In the genomic region with DNA sequence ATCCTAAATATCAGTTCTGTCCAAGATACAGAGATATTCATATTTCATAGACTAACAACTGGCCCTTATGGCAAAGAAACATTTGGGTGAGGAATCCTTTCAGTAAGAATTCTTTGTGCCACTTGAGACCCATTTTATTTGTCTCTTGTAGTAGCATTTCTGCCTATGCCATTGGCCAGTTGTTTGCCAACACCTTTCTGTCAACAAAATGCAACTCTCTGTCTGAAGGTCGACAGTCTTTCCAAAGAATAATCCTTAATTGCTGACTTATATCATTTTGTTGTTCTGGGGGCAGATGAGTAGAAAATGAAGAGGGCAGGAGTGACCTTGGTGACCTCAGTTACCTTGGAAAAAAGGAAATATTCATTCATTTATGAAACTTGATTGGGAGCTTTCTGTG, we compare ENCODE assay signal across 18 cellular contexts. TPM values are rescaled to one million over a fixed set of nuclear protein-coding genes. Genes with fewer than 3 reads are reported as not detected.
DNase-seq lines count a peak whose midpoint lies in the region; ATAC-seq and TF ChIP-seq lines count a peak whose summit lies in the region.
"Had no signal": no experiment of that assay in that cellular context is flagged by ENCODE, and none has a peak within 500 bp of the region (broad histone marks: within the 10 kb centered on the region; RNA-seq: fewer than 3 reads in every experiment).

No MANE protein-coding gene starts in this region.

- intact Hi-C loops in Right ventricle myocardium inferior (cut with DNase I), result loop anchor here (10.0 kb wide), 1 partner anchor 1378 kb away; a partner anchor contains a TSS
- intact Hi-C loops in vagina (cut with DNase I), result no loop called here

- H3K9ac ChIP-seq in fibroblast of lung (ENCODE audit: insufficient read depth, low read length) (no peak overlapping the region), skeletal muscle tissue (ENCODE audit: low read depth in 1 of 3, low read length in 3 of 3) (no peak overlapping the region)

- H3K27me3 ChIP-seq in right atrium auricular region (no peaks in the 10 kb centered on the region), fibroblast of lung (ENCODE audit: control insufficient read depth, insufficient read depth, low read length) (no peaks in the 10 kb centered on the region), skeletal muscle tissue (ENCODE audit: control insufficient read depth in 3 of 3, insufficient read depth in 3 of 3, low read length in 3 of 3) (no peaks in the 10 kb centered on the region), vagina (no peaks in the 10 kb centered on the region)

- H3K27ac ChIP-seq in right atrium auricular region (peak overlapping the region; percentile 77 to 94), fibroblast of lung (ENCODE audit: insufficient read depth, low read length) (peak overlapping the region; percentile 91), skeletal muscle tissue (ENCODE audit: low read depth, low read length) (peak overlapping the region; percentile 61), vagina (peak overlapping the region; percentile 72)
- H3K27ac ChIP-seq: A549 had no signal

- no peaks in the 10 kb centered on the region for H4K20me1 ChIP-seq in fibroblast of lung (ENCODE audit: control insufficient read depth, extremely low read depth, insufficient read depth, low read length)

- H3K36me3 ChIP-seq in right atrium auricular region (peaks cover 34% of the 10 kb centered on the region), fibroblast of lung (ENCODE audit: control insufficient read depth, insufficient read depth, low read length) (peaks cover 2% of the 10 kb centered on the region), skeletal muscle tissue (ENCODE audit: control insufficient read depth in 3 of 3, insufficient read depth in 3 of 3, low read length in 3 of 3) (peaks cover 0 to 39% (median 22%) of the 10 kb centered on the region in 3 donors), vagina (peaks cover 0 to 13% of the 10 kb centered on the region in 2 donors)

- no peaks in the 10 kb centered on the region for H3K9me3 ChIP-seq in right atrium auricular region
- H3K9me3 ChIP-seq in fibroblast of lung (ENCODE audit: control insufficient read depth, insufficient read depth, low read depth, low read length), result no peaks in the 10 kb centered on the region
- H3K9me3 ChIP-seq in skeletal muscle tissue (ENCODE audit: control insufficient read depth in 3 of 3, low read length in 3 of 3), result no peaks in the 10 kb centered on the region
- H3K9me3 ChIP-seq in vagina, result no peaks in the 10 kb centered on the region
- H3K9me3 ChIP-seq: A549, HAP-1 had no signal

- TF ChIP-seq CTCF in right atrium auricular region (IDR thresholded peaks at IDR 0.05), result no peak
- TF ChIP-seq CTCF in fibroblast of lung (conservative IDR thresholded peaks at IDR 0.05 in 1 of 2, IDR thresholded peaks at IDR 0.05 in 1 of 2; ENCODE audit: low read depth in 1 of 2, low read length in 2 of 2), result no peak
- no peak for TF ChIP-seq CTCF in vagina (IDR thresholded peaks at IDR 0.05)

- H3K79me2 ChIP-seq in fibroblast of lung (ENCODE audit: control insufficient read depth, insufficient read depth, low read length), result no peaks in the 10 kb centered on the region

- no peak overlapping the region for H3K4me2 ChIP-seq in fibroblast of lung (ENCODE audit: extremely low read depth, insufficient read depth, low read length)
- H3K4me2 ChIP-seq: A549 had no signal

- H3K4me3 ChIP-seq in right atrium auricular region (no peak overlapping the region), fibroblast of lung (replicated peaks in 1 of 4; ENCODE audit: control extremely low read depth in 1 of 4, insufficient read depth in 1 of 4, low read depth in 3 of 4, low read length in 4 of 4) (no peak overlapping the region), skeletal muscle tissue (ENCODE audit: low read length in 3 of 3) (no peak overlapping the region), vagina (no peak overlapping the region)
- H3K4me3 ChIP-seq: A549, HAP-1, K562 had no signal

- H2AFZ ChIP-seq in fibroblast of lung (ENCODE audit: low read length), result no peak overlapping the region

- peaks cover 0 to 44% of the 10 kb centered on the region in 2 donors for H3K4me1 ChIP-seq in right atrium auricular region
- H3K4me1 ChIP-seq in fibroblast of lung (ENCODE audit: control insufficient read depth, extremely low read depth, insufficient read depth, low read length), result peaks cover 16% of the 10 kb centered on the region
- peaks cover 15 to 24% (median 15%) of the 10 kb centered on the region in 3 donors for H3K4me1 ChIP-seq in skeletal muscle tissue (ENCODE audit: control insufficient read depth in 3 of 3, insufficient read depth in 3 of 3, low read length in 3 of 3)
- peaks cover 12% of the 10 kb centered on the region for H3K4me1 ChIP-seq in vagina
- H3K4me1 ChIP-seq: A549, HAP-1 had no signal

- TF ChIP-seq POLR2A in vagina (IDR thresholded peaks at IDR 0.05), result no peak

- no peak for DNase-seq in right atrium auricular region (ENCODE audit: low spot score)
- no peak for DNase-seq in Right ventricle myocardium inferior (ENCODE audit: missing footprints)
- DNase-seq in fibroblast of lung (ENCODE audit: low read depth in 2 of 2), result no peak
- peak in 1 of 2 donors; percentile 6 for DNase-seq in vagina (ENCODE audit: extremely low spot score in 2 of 2)
- no peak for DNase-seq in NCI-H1105 (lab: John Stamatoyannopoulos, UW)
- no peak for DNase-seq in NCI-H774 (lab: John Stamatoyannopoulos, UW)
- DNase-seq: C1 segment of cervical spinal cord, DMS79 treated with DMSO at 0.1 percent for 48 hours, MV-4-11, NCI-H1417 treated with DMSO at 0.1 percent for 48 hours, NCI-H1930, NCI-H69, PC-3 had no signal

- no peak for ATAC-seq in Right ventricle myocardium inferior
- no peak for ATAC-seq in GM21825 (IDR thresholded peaks at IDR 0.05; ENCODE audit: unreplicated experiment)
- ATAC-seq: A549, K562, PC-3 had no signal

RNA-seq across cellular contexts. Expression of a gene that starts 10.9 kb away (rescaled TPM):
- 10 to 100 TPM; 32.6 to 59.0 TPM for total RNA-seq in right atrium auricular region
- total RNA-seq in Right ventricle myocardium inferior, result 30.4 TPM
- 28.8 and 35.2 TPM in 2 replicates for total RNA-seq in fibroblast of lung
- 41.2 and 54.9 TPM in 2 replicates for polyA plus RNA-seq in fibroblast of lung
- 40.7 and 58.6 TPM in 2 replicates for polyA plus RNA-seq in fibroblast of lung (2012)
- polyA minus RNA-seq in fibroblast of lung (ENCODE audit: low replicate concordance), result 15.2 and 23.1 TPM in 2 replicates
- 18.3 TPM for total RNA-seq in skeletal muscle tissue
- total RNA-seq in vagina, result 47.4 TPM

RNA-seq across cellular contexts. Expression of a gene that starts 14.7 kb away (rescaled TPM):
- total RNA-seq in right atrium auricular region (10 to 100 TPM; 17.5 to 99.1 TPM), Right ventricle myocardium inferior (29.5 TPM), fibroblast of lung (5.9 and 10.5 TPM in 2 replicates), skeletal muscle tissue (58.5 TPM), vagina (19.2 TPM)
- polyA plus RNA-seq in fibroblast of lung, result 7.8 and 30.8 TPM in 2 replicates
- polyA plus RNA-seq in fibroblast of lung (2012), result 5.0 and 19.4 TPM in 2 replicates
- polyA minus RNA-seq in fibroblast of lung (ENCODE audit: low replicate concordance), result 13.9 and 44.3 TPM in 2 replicates
